Comparison of ENCODE assay signal across 8 cellular contexts in genomic region chr15:90657520-90658172, GRCh38. TPM values are rescaled to one million over a fixed set of nuclear protein-coding genes. Genes with fewer than 3 reads are reported as not detected.
DNase-seq lines count a peak whose midpoint lies in the region; ATAC-seq lines count a peak whose summit lies in the region.
"Not testable (repeated sequence)": the region's sequence is repeated elsewhere in the genome, so short reads cannot be mapped to it uniquely, and the experiment has no call there.

No MANE protein-coding gene starts in this region.

- peak overlapping the region in 4 of 10 donors; percentile 4 to 77 (median 39) for H3K27ac Mint-ChIP-seq in naive thymus-derived CD8-positive, alpha-beta T cell

- H3K27me3 Mint-ChIP-seq in naive thymus-derived CD8-positive, alpha-beta T cell: not testable (repeated sequence)

- not testable (repeated sequence) for H3K36me3 Mint-ChIP-seq in naive thymus-derived CD8-positive, alpha-beta T cell

- peak; percentile 70 for DNase-seq in GDM1 (lab: John Stamatoyannopoulos, UW)
- peak; percentile 73 for DNase-seq in NK-92 treated with Interleukin-12 subunit alpha and Interleukin-12 subunit beta, amount 100 ng/mL, for 24 hours (lab: John Stamatoyannopoulos, UW)
- DNase-seq in activated CD4-positive, alpha-beta T cell treated with anti-CD3 and anti-CD28 coated beads for 1 hour: peak; percentile 58
- DNase-seq in activated T-helper 9 cell treated with anti-CD3 and anti-CD28 coated beads, Interleukin-2, amount 50 U/mL, for 16 hours (ENCODE audit: low read depth): peak; percentile 49
- peak; percentile 30 to 88 (median 68) for DNase-seq in naive thymus-derived CD8-positive, alpha-beta T cell
- DNase-seq in stimulated activated CD8-positive, alpha-beta memory T cell treated with anti-CD3 and anti-CD28 coated beads, Interleukin-4, amount 100 ng/mL, for 4 hours (ENCODE audit: low read depth in 2 of 2, low spot score in 1 of 2): peak; percentile 47 to 49

- H3K9me3 Mint-ChIP-seq in naive thymus-derived CD8-positive, alpha-beta T cell: not testable (repeated sequence)

- H3K4me1 Mint-ChIP-seq in naive thymus-derived CD8-positive, alpha-beta T cell: peaks cover 46 to 80% (median 70%) of the 10 kb centered on the region in 4 donors

- ATAC-seq in GM21423 (IDR thresholded peaks at IDR 0.05; ENCODE audit: unreplicated experiment) (peak; percentile 34), HG03280 (IDR thresholded peaks at IDR 0.05; ENCODE audit: unreplicated experiment) (peak; percentile 32)
- ATAC-seq in naive thymus-derived CD8-positive, alpha-beta T cell: peak; percentile 56 to 65

- POLR2A ChIA-PET in naive thymus-derived CD8-positive, alpha-beta T cell (lab: Charles Lee): interaction anchor here (1.0 to 1.3 kb wide), 3 partner anchors 20 to 218 kb away, joined by 3 to 4 read pairs (median 4); no protein-coding TSS in a partner anchor

- H3K4me3 Mint-ChIP-seq in naive thymus-derived CD8-positive, alpha-beta T cell: peak overlapping the region; percentile 41 to 85 (median 77)

RNA-seq across cellular contexts. Expression of gene BLM, which starts 59.5 kb away (rescaled TPM):
- 1 to 10 TPM; 5.9 to 7.1 TPM for total RNA-seq in naive thymus-derived CD8-positive, alpha-beta T cell
- 1 to 10 TPM; 2.6 to 4.1 (median 4.1) TPM for polyA plus RNA-seq in naive thymus-derived CD8-positive, alpha-beta T cell

Comparison
In these comparisons a context has a peak if more than half of its experiments do, and no peak if none do; other contexts are left out.
1. Peak in every context shown above with its lines: DNase-seq and ATAC-seq.